Comparison of ENCODE assay signal across 8 cellular contexts in genomic region chr14:64540208-64541202, GRCh38.
A peak's percentile ranks its signal among the peaks of the same experiment; 100 is the strongest.
DNase-seq lines count a peak whose midpoint lies in the region; ATAC-seq and TF ChIP-seq lines count a peak whose summit lies in the region.

Gene HSPA2 (plus strand): TSS chr14:64540741. CDS start chr14:64540850, 109 bp downstream.

- H3K4me3 Mint-ChIP-seq in activated naive CD4-positive, alpha-beta T cell treated with anti-CD3 and anti-CD28 coated beads, Interleukin-2, amount 10 ng/mL, durations not matched to agents 7 days and 5 days: peak within 1 kb of the TSS; percentile 91

- CTCF ChIA-PET in activated naive CD4-positive, alpha-beta T cell treated with anti-CD3 and anti-CD28 coated beads, Interleukin-2, amount 10 ng/mL, durations not matched to agents 7 days and 5 days (lab: Charles Lee): interaction anchor here (0.7 to 1.5 kb wide), 6 partner anchors 10 to 221 kb away, joined by 3 to 10 read pairs (median 3); partner anchors contain the start of gene PPP1R36

- H3K36me3 Mint-ChIP-seq in activated naive CD4-positive, alpha-beta T cell treated with anti-CD3 and anti-CD28 coated beads, Interleukin-2, amount 10 ng/mL, durations not matched to agents 7 days and 5 days: peaks cover 26% of the 10 kb centered on the region

- H3K79me2 ChIP-seq in KMS-11 (ENCODE audit: insufficient read depth, low read depth): no peaks in the 10 kb centered on the region

- H2AFZ ChIP-seq in KMS-11 (ENCODE audit: low read depth): peak within 1 kb of the TSS; percentile 88

- TF ChIP-seq CTCF in KMS-11 (conservative IDR thresholded peaks at IDR 0.05; ENCODE audit: low read depth, low read length): 0 out of 2 replicates have a peak, but pooled peaks have one; percentile 46

- H4K20me1 ChIP-seq in KMS-11 (ENCODE audit: insufficient read depth): no peaks in the 10 kb centered on the region

- peak within 1 kb of the TSS; percentile 63 for H3K27ac ChIP-seq in KMS-11

- H3K27ac Mint-ChIP-seq in activated naive CD4-positive, alpha-beta T cell treated with anti-CD3 and anti-CD28 coated beads, Interleukin-2, amount 10 ng/mL, durations not matched to agents 7 days and 5 days: peak within 1 kb of the TSS; percentile 89

- H3K9me3 Mint-ChIP-seq in activated naive CD4-positive, alpha-beta T cell treated with anti-CD3 and anti-CD28 coated beads, Interleukin-2, amount 10 ng/mL, durations not matched to agents 7 days and 5 days: peaks cover 4% of the 10 kb centered on the region

- H3K9ac ChIP-seq in KMS-11: peak within 1 kb of the TSS; percentile 62

- H3K4me1 ChIP-seq in KMS-11 (ENCODE audit: low read depth, poor library complexity, severe bottlenecking): peaks cover 24% of the 10 kb centered on the region

- peaks cover 57% of the 10 kb centered on the region for H3K27me3 Mint-ChIP-seq in activated naive CD4-positive, alpha-beta T cell treated with anti-CD3 and anti-CD28 coated beads, Interleukin-2, amount 10 ng/mL, durations not matched to agents 7 days and 5 days

- H3K4me2 ChIP-seq in KMS-11: peak within 1 kb of the TSS; percentile 51

- H3K27me3 ChIP-seq in KMS-11 (ENCODE audit: insufficient read depth, low read depth): no peaks in the 10 kb centered on the region

- no peaks in the 10 kb centered on the region for H3K36me3 ChIP-seq in KMS-11 (ENCODE audit: insufficient read depth)

- H3K4me1 Mint-ChIP-seq in activated naive CD4-positive, alpha-beta T cell treated with anti-CD3 and anti-CD28 coated beads, Interleukin-2, amount 10 ng/mL, durations not matched to agents 7 days and 5 days: peaks cover 33% of the 10 kb centered on the region

- no peak within 1 kb of the TSS for H3K4me3 ChIP-seq in KMS-11 (IDR thresholded peaks at IDR 0.05; ENCODE audit: insufficient read depth, low read depth, low read length)

- peak; percentile 92 for DNase-seq in DMS153 treated with DMSO at 0.1 percent for 48 hours (lab: John Stamatoyannopoulos, UW; ENCODE audit: unreplicated experiment)
- DNase-seq in SIG-M5 treated with dmso at 0.1 percent for 504 hours (lab: John Stamatoyannopoulos, UW; ENCODE audit: unreplicated experiment): peak; percentile 89
- peak; percentile 97 for DNase-seq in activated naive CD4-positive, alpha-beta T cell treated with anti-CD3 and anti-CD28 coated beads, Interleukin-2, amount 10 ng/mL, durations not matched to agents 7 days and 5 days
- DNase-seq in germinal center (ENCODE audit: low spot score): peak; percentile 94
- DNase-seq in non-pigmented ciliary epithelial cell (ENCODE audit: low read depth): peak; percentile 94
- DNase-seq in superior temporal gyrus (ENCODE audit: extremely low spot score): peak; percentile 99

- ATAC-seq in GM21717 (IDR thresholded peaks at IDR 0.05; ENCODE audit: unreplicated experiment): peak; percentile 91
